In genomic region chr3:51953445-51953844, GRCh38 we compare ENCODE assay signal across 1 cellular context.
TF ChIP-seq lines count a peak whose summit lies in the region.

No MANE protein-coding gene starts in this region.

TF ChIP-seq in HEK293, 187 proteins besides CTCF, POLR2A, EP300 and RAD21 (continued from another document):
- TF ChIP-seq ZNF398 (tag by site-specific recombination; IDR thresholded peaks at IDR 0.05) = no peak
- no peak for TF ChIP-seq ZNF660 (tag by site-specific recombination; IDR thresholded peaks at IDR 0.05)
- peak; percentile 67 for TF ChIP-seq ZNF629 (tag by site-specific recombination; IDR thresholded peaks at IDR 0.05)
- TF ChIP-seq ZNF37A (tag by site-specific recombination; IDR thresholded peaks at IDR 0.05) = no peak
- no peak for TF ChIP-seq ZNF548 (tag by site-specific recombination; IDR thresholded peaks at IDR 0.05)
- no peak for TF ChIP-seq ZNF10 (tag by site-specific recombination; IDR thresholded peaks at IDR 0.05)
- TF ChIP-seq ZNF157 (tag by site-specific recombination; IDR thresholded peaks at IDR 0.05) = no peak
- no peak for TF ChIP-seq REST (tag by site-specific recombination; IDR thresholded peaks at IDR 0.05)
- TF ChIP-seq ZNF175 (tag by site-specific recombination; IDR thresholded peaks at IDR 0.05) = no peak
- no peak for TF ChIP-seq ZNF473 (tag by site-specific recombination; IDR thresholded peaks at IDR 0.05)
- TF ChIP-seq ZNF211 (tag by site-specific recombination; IDR thresholded peaks at IDR 0.05; ENCODE audit: low read depth) = no peak
- 0 out of 2 replicates have a peak, but pooled peaks have one; percentile 19 for TF ChIP-seq SCRT2 (tag by site-specific recombination; IDR thresholded peaks at IDR 0.05)
- no peak for TF ChIP-seq ZNF777 (tag by site-specific recombination; IDR thresholded peaks at IDR 0.05; ENCODE audit: borderline replicate concordance)
- 0 out of 2 replicates have a peak, but pooled peaks have one; percentile 46 for TF ChIP-seq ZEB2 (tag by site-specific recombination; IDR thresholded peaks at IDR 0.05)
- no peak for TF ChIP-seq PRDM6 (tag by site-specific recombination; IDR thresholded peaks at IDR 0.05)
- TF ChIP-seq WT1 (tag by site-specific recombination; IDR thresholded peaks at IDR 0.05) = no peak
- no peak for TF ChIP-seq KLF10 (tag by site-specific recombination; IDR thresholded peaks at IDR 0.05)
- TF ChIP-seq ZBTB17 (tag by site-specific recombination; IDR thresholded peaks at IDR 0.05) = no peak
- no peak for TF ChIP-seq ZNF529 (tag by site-specific recombination; IDR thresholded peaks at IDR 0.05; ENCODE audit: insufficient replicate concordance)
- no peak for TF ChIP-seq ZNF138 (tag by site-specific recombination; IDR thresholded peaks at IDR 0.05; ENCODE audit: borderline replicate concordance)
- TF ChIP-seq ZNF335 (tag by site-specific recombination; conservative IDR thresholded peaks at IDR 0.05) = no peak
- TF ChIP-seq ZNF169 (tag by site-specific recombination; IDR thresholded peaks at IDR 0.05) = no peak
- TF ChIP-seq ZNF843 (tag by site-specific recombination; IDR thresholded peaks at IDR 0.05) = no peak
- no peak for TF ChIP-seq ZNF785 (tag by site-specific recombination; IDR thresholded peaks at IDR 0.05)
- TF ChIP-seq ZNF292 (tag by site-specific recombination; IDR thresholded peaks at IDR 0.05; ENCODE audit: borderline replicate concordance, low read depth) = no peak
- no peak for TF ChIP-seq ZNF747 (tag by site-specific recombination; IDR thresholded peaks at IDR 0.05)
- TF ChIP-seq ZNF394 (tag by site-specific recombination; IDR thresholded peaks at IDR 0.05; ENCODE audit: borderline replicate concordance) = no peak
